In genomic region chr12:6334359-6334758, GRCh38 we compare ENCODE assay signal across 1 cellular context.
TF ChIP-seq lines count a peak whose summit lies in the region.

No MANE protein-coding gene starts in this region.

TF ChIP-seq in WTC11, 78 proteins besides CTCF, POLR2A, EP300 and RAD21 (continued from another document):
- no peak for TF ChIP-seq PREB (CRISPR knock-in tag; IDR thresholded peaks at IDR 0.05; ENCODE audit: borderline replicate concordance)
- no peak for TF ChIP-seq MXD4 (CRISPR knock-in tag; IDR thresholded peaks at IDR 0.05; ENCODE audit: borderline replicate concordance)
- no peak for TF ChIP-seq FOXK1 (CRISPR knock-in tag; IDR thresholded peaks at IDR 0.05)
- TF ChIP-seq ZNF425 (CRISPR knock-in tag; conservative IDR thresholded peaks at IDR 0.05), result no peak
- no peak for TF ChIP-seq ZNF671 (CRISPR knock-in tag; IDR thresholded peaks at IDR 0.05)
